In genomic region chr19:10567696-10568443, GRCh38 we compare ENCODE assay signal across 8 cellular contexts. TPM values are rescaled to one million over a fixed set of nuclear protein-coding genes. Genes with fewer than 3 reads are reported as not detected.
DNase-seq lines count a peak whose midpoint lies in the region; ATAC-seq, FAIRE-seq and TF ChIP-seq lines count a peak whose summit lies in the region.

No MANE protein-coding gene starts in this region.

- H3K27me3 ChIP-seq in gastroesophageal sphincter, result peaks cover 4% of the 10 kb centered on the region
- H3K27me3 ChIP-seq in small intestine (ENCODE audit: control insufficient read depth in 2 of 2, insufficient read depth in 2 of 2, low read length in 2 of 2), result no peaks in the 10 kb centered on the region

- CTCF ChIA-PET in T-cell (lab: Charles Lee), result interaction anchor here in 1 of 2 donors (0.7 to 1.3 kb wide), 2 partner anchors 14 to 87 kb away, joined by 3 read pairs; no protein-coding TSS in a partner anchor

- 19 to 46% methylated on average over 4 of the region's 14 CpGs for WGBS in gastroesophageal sphincter (ENCODE audit: low coverage in 1 of 2), 2 donors
- WGBS in small intestine, 3 donors, result 9 to 14% (median 11%) methylated on average over 14 of the region's 14 CpGs

- peaks cover 0 to 8% of the 10 kb centered on the region in 2 donors for H3K36me3 ChIP-seq in gastroesophageal sphincter
- H3K36me3 ChIP-seq in small intestine (ENCODE audit: control insufficient read depth in 2 of 2, insufficient read depth in 2 of 2, low read length in 2 of 2), result no peaks in the 10 kb centered on the region

- H3K27ac ChIP-seq in gastroesophageal sphincter, result peak overlapping the region in 3 of 4 donors; percentile 92 to 93 (median 92)
- H3K27ac ChIP-seq in small intestine (ENCODE audit: low read depth in 1 of 2, low read length in 1 of 2), result peak overlapping the region; percentile 80 to 87

- peak overlapping the region; percentile 97 to 98 for H3K27ac Mint-ChIP-seq in T-cell

- no peaks in the 10 kb centered on the region for H3K9me3 Mint-ChIP-seq in T-cell

- TF ChIP-seq EP300 in gastroesophageal sphincter (IDR thresholded peaks at IDR 0.05), result no peak

- H3K4me3 Mint-ChIP-seq in T-cell, result peak overlapping the region; percentile 93 to 97 (median 95)

- H3K36me3 Mint-ChIP-seq in T-cell, result no peaks in the 10 kb centered on the region

- H3K4me1 ChIP-seq in gastroesophageal sphincter (peaks cover 0 to 60% (median 28%) of the 10 kb centered on the region in 3 donors), small intestine (ENCODE audit: control insufficient read depth in 2 of 2, insufficient read depth in 1 of 2, low read depth in 1 of 2, low read length in 1 of 2) (peaks cover 2 to 5% of the 10 kb centered on the region in 2 donors)

- peak in 2 of 3 experiments; percentile 72 for DNase-seq in NCI-H1417 (lab: John Stamatoyannopoulos, UW)
- no peak for DNase-seq in NCI-H1417 treated with DMSO at 0.1 percent for 48 hours (lab: John Stamatoyannopoulos, UW)
- DNase-seq in T-cell, result no peak
- DNase-seq in small intestine, result no peak
- DNase-seq in GDM1 (lab: John Stamatoyannopoulos, UW), result no peak
- DNase-seq in NK-92 treated with Interleukin-12 subunit alpha and Interleukin-12 subunit beta, amount 100 ng/mL, for 24 hours (lab: John Stamatoyannopoulos, UW), result no peak

- TF ChIP-seq POLR2A in gastroesophageal sphincter (IDR thresholded peaks at IDR 0.05), result no peak

- peak overlapping the region; percentile 39 to 95 for H3K4me3 ChIP-seq in gastroesophageal sphincter
- H3K4me3 ChIP-seq in small intestine (ENCODE audit: low read depth in 1 of 2, low read length in 2 of 2), result peak overlapping the region; percentile 60 to 69

- no peaks in the 10 kb centered on the region for H3K27me3 Mint-ChIP-seq in T-cell

- ATAC-seq in T-cell (replicated peaks in 1 of 4), result no peak
- no peak for ATAC-seq in gastroesophageal sphincter
- ATAC-seq in GM18867 (IDR thresholded peaks at IDR 0.05; ENCODE audit: unreplicated experiment), result no peak

- FAIRE-seq in small intestine (lab: Jason Lieb, UNC), result no peak

- POLR2A ChIA-PET in T-cell (lab: Charles Lee), result interaction anchor here in 1 of 2 donors (0.5 to 0.7 kb wide), 2 partner anchors 84 to 876 kb away, joined by 3 to 8 read pairs; no protein-coding TSS in a partner anchor

- no peak for TF ChIP-seq CTCF in gastroesophageal sphincter (IDR thresholded peaks at IDR 0.05)

- H3K9me3 ChIP-seq in gastroesophageal sphincter, result no peaks in the 10 kb centered on the region
- H3K9me3 ChIP-seq in small intestine (ENCODE audit: control insufficient read depth, low read depth), result no peaks in the 10 kb centered on the region

- peaks cover 43 to 54% (median 54%) of the 10 kb centered on the region in 3 donors for H3K4me1 Mint-ChIP-seq in T-cell

RNA-seq across cellular contexts. Expression of gene CDKN2D, which starts 0.9 kb away (rescaled TPM):
- 10 to 100 TPM; 24.0 to 51.5 (median 32.5) TPM for total RNA-seq in T-cell
- total RNA-seq in gastroesophageal sphincter, result 10 to 100 TPM in 2 of 4 donors, 1 to 10 TPM in 2; 5.4 to 15.9 (median 10.6) TPM
- polyA plus RNA-seq in small intestine, result 10 to 100 TPM; 13.0 to 19.0 (median 15.4) TPM

RNA-seq across cellular contexts. Expression of gene KRI1, which starts 2.1 kb away (rescaled TPM):
- total RNA-seq in T-cell (10 to 100 TPM; 50.9 to 94.8 (median 79.1) TPM), gastroesophageal sphincter (10 to 100 TPM; 16.0 to 28.0 (median 20.1) TPM)
- polyA plus RNA-seq in small intestine, result 10 to 100 TPM; 14.8 to 18.2 (median 18.1) TPM

RNA-seq across cellular contexts. Expression of gene AP1M2, which starts 19.2 kb away (rescaled TPM):
- total RNA-seq in T-cell (1 to 10 TPM in 2 of 5 donors, under 1 TPM in 1, not detected in 2; 0.30 to 1.6 (median 1.1) TPM), gastroesophageal sphincter (10 to 100 TPM in 1 of 4 donors, not detected in 3; 13.2 TPM)
- polyA plus RNA-seq in small intestine, result 100 to 1,000 TPM in 2 of 3 donors, 10 to 100 TPM in 1; 97.3 to 238 (median 102) TPM

RNA-seq across cellular contexts. Expression of gene ATG4D, which starts 24.2 kb away (rescaled TPM):
- total RNA-seq in T-cell, result 10 to 100 TPM; 55.7 to 63.0 (median 60.9) TPM
- total RNA-seq in gastroesophageal sphincter, result 10 to 100 TPM; 18.4 to 35.6 (median 24.9) TPM
- polyA plus RNA-seq in small intestine, result 100 to 1,000 TPM in 2 of 3 donors, 10 to 100 TPM in 1; 49.0 to 181 (median 161) TPM

RNA-seq across cellular contexts. Expression of gene S1PR5, which starts 50.6 kb away (rescaled TPM):
- total RNA-seq in T-cell (10 to 100 TPM in 1 of 5 donors, 1 to 10 TPM in 4; 1.9 to 25.0 (median 6.5) TPM), gastroesophageal sphincter (1 to 10 TPM in 1 of 4 donors, not detected in 3; 1.1 TPM)
- under 1 TPM in 1 of 3 donors, not detected in 2; 0.09 TPM for polyA plus RNA-seq in small intestine

Comparison
In these comparisons a context has a peak if more than half of its experiments do, and no peak if none do; other contexts are left out.
1. DNase-seq: peak in NCI-H1417 (2 of 3); none in NCI-H1417 treated with DMSO at 0.1 percent for 48 hours (single experiment), T-cell (0 of 34), small intestine (single experiment), GDM1 (single experiment) and NK-92 treated with Interleukin-12 subunit alpha and Interleukin-12 subunit beta, amount 100 ng/mL, for 24 hours (single experiment).